ENCODE assay signal across 15 cellular contexts in the genomic region with DNA sequence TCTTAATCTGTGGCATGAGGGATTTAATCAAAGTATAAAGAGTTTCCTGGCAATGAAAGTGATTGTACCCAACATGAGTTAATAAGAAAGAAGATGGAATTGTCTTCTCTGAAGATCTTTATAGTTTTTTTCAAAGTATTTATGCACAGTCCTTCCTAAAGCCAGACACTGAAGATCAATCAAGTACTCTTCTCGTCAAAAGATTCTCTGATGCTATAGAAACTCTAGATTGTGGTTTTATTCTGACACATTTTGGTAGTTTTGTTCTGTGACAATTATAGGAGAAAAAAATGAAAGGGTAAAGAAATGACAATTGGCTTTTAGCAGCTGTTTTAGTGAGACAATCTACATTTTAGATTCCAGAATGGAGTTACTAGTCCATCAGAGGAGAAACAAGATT. TPM values are rescaled to one million over a fixed set of nuclear protein-coding genes. Genes with fewer than 3 reads are reported as not detected.
DNase-seq lines count a peak whose midpoint lies in the region; ATAC-seq and TF ChIP-seq lines count a peak whose summit lies in the region.
"Had no signal": no experiment of that assay in that cellular context is flagged by ENCODE, and none has a peak within 500 bp of the region (broad histone marks: within the 10 kb centered on the region; RNA-seq: fewer than 3 reads in every experiment).

No MANE protein-coding gene starts in this region.

- TF ChIP-seq CTCF in WTC11 (IDR thresholded peaks at IDR 0.05), result no peak

- CTCF ChIA-PET in activated CD4-positive, alpha-beta memory T cell treated with anti-CD3 and anti-CD28 coated beads for 36 hours (lab: Charles Lee), result no interaction called here
- CTCF ChIA-PET in activated CD4-positive, alpha-beta memory T cell treated with anti-CD3 and anti-CD28 coated beads, Interleukin-2, amount 10 ng/mL, durations not matched to agents 7 days and 5 days (lab: Charles Lee), result no interaction called here
- CTCF ChIA-PET in WTC11 (lab: Charles Lee), result no interaction called here

- H3K27me3 Mint-ChIP-seq in activated CD4-positive, alpha-beta memory T cell treated with anti-CD3 and anti-CD28 coated beads for 36 hours, result peaks cover 35% of the 10 kb centered on the region
- peaks cover 41% of the 10 kb centered on the region for H3K27me3 Mint-ChIP-seq in activated CD4-positive, alpha-beta memory T cell treated with anti-CD3 and anti-CD28 coated beads, Interleukin-2, amount 10 ng/mL, durations not matched to agents 7 days and 5 days
- peaks cover 24% of the 10 kb centered on the region for H3K27me3 Mint-ChIP-seq in activated naive CD8-positive, alpha-beta T cell treated with anti-CD3 and anti-CD28 coated beads, Interleukin-2, amount 50 U/mL, for 24 hours
- peaks cover 62% of the 10 kb centered on the region for H3K27me3 Mint-ChIP-seq in stimulated activated naive CD8-positive, alpha-beta T cell treated with anti-CD3 and anti-CD28 coated beads, Interleukin-15, amount 100 ng/mL, for 72 hours
- H3K27me3 Mint-ChIP-seq in WTC11 (ENCODE audit: low read depth), result no peaks in the 10 kb centered on the region

- H3K27ac Mint-ChIP-seq in activated CD4-positive, alpha-beta memory T cell treated with anti-CD3 and anti-CD28 coated beads for 36 hours, result peak overlapping the region; percentile 49
- H3K27ac Mint-ChIP-seq in activated CD4-positive, alpha-beta memory T cell treated with anti-CD3 and anti-CD28 coated beads, Interleukin-2, amount 10 ng/mL, durations not matched to agents 7 days and 5 days, result no peak overlapping the region
- H3K27ac Mint-ChIP-seq in activated naive CD4-positive, alpha-beta T cell treated with anti-CD3 and anti-CD28 coated beads, Interleukin-2, amount 50 U/mL, for 72 hours, result peak overlapping the region; percentile 8 to 86
- H3K27ac Mint-ChIP-seq in activated naive CD8-positive, alpha-beta T cell treated with anti-CD3 and anti-CD28 coated beads, Interleukin-2, amount 50 U/mL, for 24 hours, result no peak overlapping the region
- peak overlapping the region in 1 of 2 donors; percentile 91 for H3K27ac Mint-ChIP-seq in stimulated activated naive CD8-positive, alpha-beta T cell treated with anti-CD3 and anti-CD28 coated beads, Interleukin-15, amount 100 ng/mL, for 72 hours
- no peak overlapping the region for H3K27ac Mint-ChIP-seq in WTC11
- H3K27ac Mint-ChIP-seq: CD8-positive, alpha-beta memory T cell had no signal

- peak; percentile 69 to 72 for ATAC-seq in activated naive CD4-positive, alpha-beta T cell treated with anti-CD3 and anti-CD28 coated beads, Interleukin-2, amount 50 U/mL, for 72 hours
- ATAC-seq in activated naive CD8-positive, alpha-beta T cell treated with anti-CD3 and anti-CD28 coated beads, Interleukin-2, amount 50 U/mL, for 24 hours, result peak; percentile 59
- ATAC-seq in stimulated activated naive CD8-positive, alpha-beta T cell treated with anti-CD3 and anti-CD28 coated beads, Interleukin-15, amount 100 ng/mL, for 72 hours, result peak; percentile 88
- no peak for ATAC-seq in WTC11
- no peak for ATAC-seq in HG02885 (IDR thresholded peaks at IDR 0.05; ENCODE audit: poor library complexity, unreplicated experiment)

- DNase-seq in activated CD4-positive, alpha-beta memory T cell treated with anti-CD3 and anti-CD28 coated beads for 36 hours, result no peak
- DNase-seq in activated CD4-positive, alpha-beta memory T cell treated with anti-CD3 and anti-CD28 coated beads, Interleukin-2, amount 10 ng/mL, durations not matched to agents 7 days and 5 days, result no peak
- DNase-seq in activated naive CD4-positive, alpha-beta T cell treated with anti-CD3 and anti-CD28 coated beads, Interleukin-2, amount 50 U/mL, for 72 hours (ENCODE audit: low spot score in 2 of 2), result no peak
- no peak for DNase-seq in activated naive CD4-positive, alpha-beta T cell treated with anti-CD3 and anti-CD28 coated beads, Interleukin-2, amount 50 U/mL, for 16 hours
- DNase-seq in activated naive CD8-positive, alpha-beta T cell treated with anti-CD3 and anti-CD28 coated beads, Interleukin-2, amount 50 U/mL, for 24 hours, result no peak
- DNase-seq in stimulated activated naive CD8-positive, alpha-beta T cell treated with anti-CD3 and anti-CD28 coated beads, Interleukin-15, amount 100 ng/mL, for 72 hours, result no peak
- DNase-seq in WTC11 (ENCODE audit: low spot score), result no peak
- DNase-seq: CD8-positive, alpha-beta memory T cell; DMS53; GDM1; NCI-H1092 treated with DMSO at 0.1 percent for 48 hours; NCI-H1436 treated with DMSO at 0.1 percent for 48 hours; NCI-H1930; NCI-H69 had no signal

- POLR2A ChIA-PET in activated CD4-positive, alpha-beta memory T cell treated with anti-CD3 and anti-CD28 coated beads for 36 hours (lab: Charles Lee), result interaction anchor here (2.5 kb wide), 1 partner anchor 82 kb away, joined by 8 read pairs; the partner anchor contains the start of genes CCDC122 and LACC1
- POLR2A ChIA-PET in activated CD4-positive, alpha-beta memory T cell treated with anti-CD3 and anti-CD28 coated beads, Interleukin-2, amount 10 ng/mL, durations not matched to agents 7 days and 5 days (lab: Charles Lee), result interaction anchor here (0.7 kb wide), 1 partner anchor 657 kb away, joined by 3 read pairs; no protein-coding TSS in a partner anchor
- POLR2A ChIA-PET in WTC11 (lab: Charles Lee), result no interaction called here

- no peaks in the 10 kb centered on the region for H3K36me3 Mint-ChIP-seq in activated CD4-positive, alpha-beta memory T cell treated with anti-CD3 and anti-CD28 coated beads for 36 hours
- no peaks in the 10 kb centered on the region for H3K36me3 Mint-ChIP-seq in activated CD4-positive, alpha-beta memory T cell treated with anti-CD3 and anti-CD28 coated beads, Interleukin-2, amount 10 ng/mL, durations not matched to agents 7 days and 5 days (ENCODE audit: low read depth)
- no peaks in the 10 kb centered on the region for H3K36me3 Mint-ChIP-seq in activated naive CD4-positive, alpha-beta T cell treated with anti-CD3 and anti-CD28 coated beads, Interleukin-2, amount 50 U/mL, for 72 hours
- no peaks in the 10 kb centered on the region for H3K36me3 Mint-ChIP-seq in activated naive CD8-positive, alpha-beta T cell treated with anti-CD3 and anti-CD28 coated beads, Interleukin-2, amount 50 U/mL, for 24 hours (ENCODE audit: low read depth)
- H3K36me3 Mint-ChIP-seq in WTC11, result no peaks in the 10 kb centered on the region
- H3K36me3 Mint-ChIP-seq: CD8-positive, alpha-beta memory T cell had no signal

- H3K4me3 Mint-ChIP-seq in activated CD4-positive, alpha-beta memory T cell treated with anti-CD3 and anti-CD28 coated beads for 36 hours, result no peak overlapping the region
- no peak overlapping the region for H3K4me3 Mint-ChIP-seq in activated CD4-positive, alpha-beta memory T cell treated with anti-CD3 and anti-CD28 coated beads, Interleukin-2, amount 10 ng/mL, durations not matched to agents 7 days and 5 days
- no peak overlapping the region for H3K4me3 Mint-ChIP-seq in activated naive CD8-positive, alpha-beta T cell treated with anti-CD3 and anti-CD28 coated beads, Interleukin-2, amount 50 U/mL, for 24 hours
- peak overlapping the region; percentile 12 to 73 for H3K4me3 Mint-ChIP-seq in stimulated activated naive CD8-positive, alpha-beta T cell treated with anti-CD3 and anti-CD28 coated beads, Interleukin-15, amount 100 ng/mL, for 72 hours
- no peak overlapping the region for H3K4me3 Mint-ChIP-seq in WTC11
- H3K4me3 Mint-ChIP-seq: CD8-positive, alpha-beta memory T cell had no signal

- no peaks in the 10 kb centered on the region for H3K9me3 Mint-ChIP-seq in activated CD4-positive, alpha-beta memory T cell treated with anti-CD3 and anti-CD28 coated beads for 36 hours
- H3K9me3 Mint-ChIP-seq in activated CD4-positive, alpha-beta memory T cell treated with anti-CD3 and anti-CD28 coated beads, Interleukin-2, amount 10 ng/mL, durations not matched to agents 7 days and 5 days, result no peaks in the 10 kb centered on the region
- no peaks in the 10 kb centered on the region for H3K9me3 Mint-ChIP-seq in activated naive CD4-positive, alpha-beta T cell treated with anti-CD3 and anti-CD28 coated beads, Interleukin-2, amount 50 U/mL, for 72 hours
- no peaks in the 10 kb centered on the region for H3K9me3 Mint-ChIP-seq in activated naive CD8-positive, alpha-beta T cell treated with anti-CD3 and anti-CD28 coated beads, Interleukin-2, amount 50 U/mL, for 24 hours
- no peaks in the 10 kb centered on the region for H3K9me3 Mint-ChIP-seq in stimulated activated naive CD8-positive, alpha-beta T cell treated with anti-CD3 and anti-CD28 coated beads, Interleukin-15, amount 100 ng/mL, for 72 hours
- no peaks in the 10 kb centered on the region for H3K9me3 Mint-ChIP-seq in WTC11
- H3K9me3 Mint-ChIP-seq: CD8-positive, alpha-beta memory T cell had no signal

- intact Hi-C loops in activated CD4-positive, alpha-beta memory T cell treated with anti-CD3 and anti-CD28 coated beads for 36 hours (cut with micrococcal nuclease), result loop anchor here (1.0 to 5.0 kb wide), 7 partner anchors 8 to 1300 kb away; partner anchors contain the start of gene EPSTI1

- peaks cover 33% of the 10 kb centered on the region for H3K4me1 Mint-ChIP-seq in activated CD4-positive, alpha-beta memory T cell treated with anti-CD3 and anti-CD28 coated beads for 36 hours (ENCODE audit: low read depth)
- peaks cover 29% of the 10 kb centered on the region for H3K4me1 Mint-ChIP-seq in activated CD4-positive, alpha-beta memory T cell treated with anti-CD3 and anti-CD28 coated beads, Interleukin-2, amount 10 ng/mL, durations not matched to agents 7 days and 5 days
- H3K4me1 Mint-ChIP-seq in activated naive CD8-positive, alpha-beta T cell treated with anti-CD3 and anti-CD28 coated beads, Interleukin-2, amount 50 U/mL, for 24 hours, result peaks cover 11% of the 10 kb centered on the region
- H3K4me1 Mint-ChIP-seq in stimulated activated naive CD8-positive, alpha-beta T cell treated with anti-CD3 and anti-CD28 coated beads, Interleukin-15, amount 100 ng/mL, for 72 hours, result peaks cover 17% of the 10 kb centered on the region
- no peaks in the 10 kb centered on the region for H3K4me1 Mint-ChIP-seq in WTC11
- H3K4me1 Mint-ChIP-seq: CD8-positive, alpha-beta memory T cell had no signal

TF ChIP-seq in WTC11, 78 proteins besides CTCF, POLR2A, EP300 and RAD21 (continues in another document):
- no peak for TF ChIP-seq ZNF263 (CRISPR knock-in tag; IDR thresholded peaks at IDR 0.05; ENCODE audit: low read depth)

RNA-seq across cellular contexts. Expression of gene ENOX1, which starts 10.4 kb away (rescaled TPM):
- under 1 TPM; 0.44 to 0.45 TPM for total RNA-seq in activated CD4-positive, alpha-beta memory T cell treated with anti-CD3 and anti-CD28 coated beads for 36 hours
- under 1 TPM; 0.25 to 0.38 TPM for total RNA-seq in activated CD4-positive, alpha-beta memory T cell treated with anti-CD3 and anti-CD28 coated beads, Interleukin-2, amount 10 ng/mL, durations not matched to agents 7 days and 5 days
- 1 to 10 TPM in 1 of 2 donors, not detected in 1; 1.8 TPM for total RNA-seq in activated naive CD4-positive, alpha-beta T cell treated with anti-CD3 and anti-CD28 coated beads, Interleukin-2, amount 50 U/mL, for 72 hours
- total RNA-seq in WTC11 (2021), result 0.09 to 0.26 TPM (median 0.16 TPM) in 3 replicates

Comparison
In these comparisons a context has a peak if more than half of its experiments do, and no peak if none do; other contexts are left out.
1. H3K27ac Mint-ChIP-seq: peak in activated CD4-positive, alpha-beta memory T cell treated with anti-CD3 and anti-CD28 coated beads for 36 hours (single experiment) and activated naive CD4-positive, alpha-beta T cell treated with anti-CD3 and anti-CD28 coated beads, Interleukin-2, amount 50 U/mL, for 72 hours (2 of 2); none in activated CD4-positive, alpha-beta memory T cell treated with anti-CD3 and anti-CD28 coated beads, Interleukin-2, amount 10 ng/mL, durations not matched to agents 7 days and 5 days (single experiment), activated naive CD8-positive, alpha-beta T cell treated with anti-CD3 and anti-CD28 coated beads, Interleukin-2, amount 50 U/mL, for 24 hours (single experiment) and WTC11 (single experiment).
2. H3K4me3 Mint-ChIP-seq: peak in stimulated activated naive CD8-positive, alpha-beta T cell treated with anti-CD3 and anti-CD28 coated beads, Interleukin-15, amount 100 ng/mL, for 72 hours (2 of 2); none in activated CD4-positive, alpha-beta memory T cell treated with anti-CD3 and anti-CD28 coated beads for 36 hours (single experiment), activated CD4-positive, alpha-beta memory T cell treated with anti-CD3 and anti-CD28 coated beads, Interleukin-2, amount 10 ng/mL, durations not matched to agents 7 days and 5 days (single experiment), activated naive CD8-positive, alpha-beta T cell treated with anti-CD3 and anti-CD28 coated beads, Interleukin-2, amount 50 U/mL, for 24 hours (single experiment) and WTC11 (single experiment).
3. ATAC-seq: peak in activated naive CD4-positive, alpha-beta T cell treated with anti-CD3 and anti-CD28 coated beads, Interleukin-2, amount 50 U/mL, for 72 hours (2 of 2), activated naive CD8-positive, alpha-beta T cell treated with anti-CD3 and anti-CD28 coated beads, Interleukin-2, amount 50 U/mL, for 24 hours (single experiment) and stimulated activated naive CD8-positive, alpha-beta T cell treated with anti-CD3 and anti-CD28 coated beads, Interleukin-15, amount 100 ng/mL, for 72 hours (single experiment); none in WTC11 (single experiment) and HG02885 (single experiment).